Comparison of ENCODE assay signal across 26 cellular contexts in the genomic region with DNA sequence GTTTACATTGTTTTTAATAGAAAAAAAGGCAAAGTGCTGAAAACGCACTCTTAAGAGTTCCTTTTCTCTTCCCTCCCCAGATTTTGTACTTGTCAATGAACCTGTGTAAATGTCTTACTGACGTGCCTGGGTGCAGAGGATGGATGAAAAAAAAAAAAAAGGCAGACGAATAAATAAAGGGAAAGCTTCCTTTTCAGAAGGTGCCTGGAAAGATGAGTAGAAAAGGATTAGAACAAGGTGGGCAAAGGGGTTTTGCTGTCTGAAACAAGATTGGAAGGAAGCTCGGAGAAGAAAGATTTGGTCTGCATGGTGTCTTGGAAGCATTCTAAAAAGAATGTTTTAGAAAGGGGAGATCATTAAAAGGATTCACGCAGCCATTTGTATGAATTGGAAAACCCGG.
DNase-seq lines count a peak whose midpoint lies in the region; ATAC-seq and TF ChIP-seq lines count a peak whose summit lies in the region.
"Had no signal": no experiment of that assay in that cellular context is flagged by ENCODE, and none has a peak within 500 bp of the region (broad histone marks: within the 10 kb centered on the region; RNA-seq: fewer than 3 reads in every experiment).

No MANE protein-coding gene starts in this region.

- H2BK120ac ChIP-seq in neuronal stem cell (ENCODE audit: low read depth, low read length), result no peak overlapping the region

- H3K27me3 Mint-ChIP-seq in glutamatergic neuron (ENCODE audit: unreplicated experiment), result peaks cover 5% of the 10 kb centered on the region
- H3K27me3 Mint-ChIP-seq: activated CD8-positive, alpha-beta T cell treated with anti-CD3 and anti-CD28 coated beads for 36 hours; activated naive CD8-positive, alpha-beta T cell treated with anti-CD3 and anti-CD28 coated beads, Interleukin-2, amount 10 ng/mL, durations not matched to agents 7 days and 5 days; effector memory CD8-positive, alpha-beta T cell; memory B cell; T-helper 17 cell had no signal

- peaks cover 2% of the 10 kb centered on the region for H3K9me3 Mint-ChIP-seq in glutamatergic neuron (ENCODE audit: unreplicated experiment)
- H3K9me3 Mint-ChIP-seq: effector memory CD8-positive, alpha-beta T cell had no signal

- peak overlapping the region; percentile 86 for H2AFZ ChIP-seq in neuronal stem cell (ENCODE audit: low read length)
- H2AFZ ChIP-seq: GM23248 had no signal

- no peak overlapping the region for H3K4me2 ChIP-seq in neuronal stem cell (ENCODE audit: insufficient read depth, low read length, poor library complexity, severe bottlenecking)

- peaks cover 0 to 5% of the 10 kb centered on the region in 2 donors for H3K9me3 ChIP-seq in neuronal stem cell (replicated peaks in 1 of 2; ENCODE audit: control insufficient read depth in 2 of 2, insufficient read depth in 1 of 2, low read depth in 1 of 2, low read length in 2 of 2)
- no peaks in the 10 kb centered on the region for H3K9me3 ChIP-seq in left ventricle myocardium inferior (replicated peaks)
- H3K9me3 ChIP-seq: ovary had no signal

- H4K91ac ChIP-seq in neuronal stem cell (ENCODE audit: low read depth, low read length, poor library complexity), result no peak overlapping the region

- H3K4ac ChIP-seq in neuronal stem cell (ENCODE audit: low read length), result no peak overlapping the region

- no peaks in the 10 kb centered on the region for H3K36me3 ChIP-seq in neuronal stem cell (replicated peaks in 1 of 2; ENCODE audit: control insufficient read depth in 2 of 2, insufficient read depth in 2 of 2, low read length in 2 of 2)
- H3K36me3 ChIP-seq in left ventricle myocardium inferior, result no peaks in the 10 kb centered on the region
- H3K36me3 ChIP-seq: heart right ventricle, ovary had no signal

- H3K4me1 Mint-ChIP-seq in glutamatergic neuron (ENCODE audit: low read depth, unreplicated experiment), result peaks cover 18% of the 10 kb centered on the region

- no peaks in the 10 kb centered on the region for H3K79me1 ChIP-seq in neuronal stem cell (ENCODE audit: low read depth, low read length)

- H3K27me3 ChIP-seq in neuronal stem cell (ENCODE audit: control insufficient read depth in 3 of 3, insufficient read depth in 3 of 3, low read depth in 1 of 3, low read length in 3 of 3) (no peaks in the 10 kb centered on the region), left ventricle myocardium inferior (ENCODE audit: low read depth) (no peaks in the 10 kb centered on the region)
- H3K27me3 ChIP-seq: heart right ventricle, ovary had no signal

- no peak overlapping the region for H3K27ac Mint-ChIP-seq in glutamatergic neuron (ENCODE audit: unreplicated experiment)
- H3K27ac Mint-ChIP-seq: activated CD8-positive, alpha-beta T cell treated with anti-CD3 and anti-CD28 coated beads for 36 hours; activated naive CD8-positive, alpha-beta T cell treated with anti-CD3 and anti-CD28 coated beads, Interleukin-2, amount 10 ng/mL, durations not matched to agents 7 days and 5 days; activated T-helper 2 cell treated with anti-CD3 and anti-CD28 coated beads, Interferon-gamma antibody, Interleukin-2, Interleukin-4, amounts not matched to agents 10 μg/mL and 5 μg/mL and 100 μg/mL, durations not matched to agents 14 hours and 24 hours and 36 hours; CD4-positive, alpha-beta memory T cell; effector memory CD8-positive, alpha-beta T cell; memory B cell; T-helper 17 cell had no signal

- H3K14ac ChIP-seq in neuronal stem cell (ENCODE audit: low read length), result no peak overlapping the region

- no CpG with 5 or more reads among the region's 6 CpGs for WGBS in neuronal stem cell (ENCODE audit: extremely low coverage in 2 of 2, insufficient read length in 2 of 2, insufficient replicate concordance in 1 of 2), 2 donors

- H3K4me1 ChIP-seq in neuronal stem cell (ENCODE audit: control insufficient read depth in 2 of 2, insufficient read depth in 1 of 2, low read depth in 1 of 2, low read length in 2 of 2), result peaks cover 7 to 18% of the 10 kb centered on the region in 2 donors
- peaks cover 19% of the 10 kb centered on the region for H3K4me1 ChIP-seq in left ventricle myocardium inferior

- TF ChIP-seq CTCF in glutamatergic neuron (IDR thresholded peaks at IDR 0.05; ENCODE audit: partially characterized antibody, unreplicated experiment) (no peak), left ventricle myocardium inferior (IDR thresholded peaks at IDR 0.05; ENCODE audit: borderline replicate concordance) (no peak)

- H2BK12ac ChIP-seq in neuronal stem cell (ENCODE audit: low read length), result no peak overlapping the region

- H3K27ac ChIP-seq in neuronal stem cell (replicated peaks; ENCODE audit: low read length) (no peak overlapping the region), left ventricle myocardium inferior (replicated peaks) (no peak overlapping the region)
- H3K27ac ChIP-seq: GM23248, heart right ventricle, HL-60 had no signal

- H4K8ac ChIP-seq in neuronal stem cell (ENCODE audit: low read depth, low read length), result no peak overlapping the region

- intact Hi-C loops in left ventricle myocardium inferior (cut with micrococcal nuclease), result no loop called here

- H2AK5ac ChIP-seq in neuronal stem cell (ENCODE audit: low read depth, low read length), result no peak overlapping the region

- H3K9ac ChIP-seq in neuronal stem cell (ENCODE audit: low read depth, low read length, poor library complexity), result no peak overlapping the region
- H3K9ac ChIP-seq: GM23248 had no signal

- no peak overlapping the region for H2BK5ac ChIP-seq in neuronal stem cell (ENCODE audit: low read length)

- peak overlapping the region; percentile 73 for H3K4me3 Mint-ChIP-seq in glutamatergic neuron (ENCODE audit: unreplicated experiment)
- H3K4me3 Mint-ChIP-seq: activated CD8-positive, alpha-beta T cell treated with anti-CD3 and anti-CD28 coated beads for 36 hours; activated naive CD8-positive, alpha-beta T cell treated with anti-CD3 and anti-CD28 coated beads, Interleukin-2, amount 10 ng/mL, durations not matched to agents 7 days and 5 days; CD4-positive, alpha-beta memory T cell; effector memory CD8-positive, alpha-beta T cell; memory B cell; T-helper 17 cell had no signal

- ATAC-seq in HG03460 (IDR thresholded peaks at IDR 0.05; ENCODE audit: unreplicated experiment), result no peak
- ATAC-seq in HG02973 (IDR thresholded peaks at IDR 0.05; ENCODE audit: unreplicated experiment), result no peak
- ATAC-seq: activated CD8-positive, alpha-beta T cell treated with anti-CD3 and anti-CD28 coated beads for 36 hours; effector memory CD8-positive, alpha-beta T cell; left colon; T-helper 17 cell had no signal

- no peaks in the 10 kb centered on the region for H3K36me3 Mint-ChIP-seq in glutamatergic neuron (ENCODE audit: unreplicated experiment)

- no peak overlapping the region for H2BK15ac ChIP-seq in neuronal stem cell (ENCODE audit: low read length)

- peak; percentile 26 for DNase-seq in NCI-H82 (lab: John Stamatoyannopoulos, UW)
- no peak for DNase-seq in NCI-H82 treated with DMSO at 0.1 percent for 48 hours (lab: John Stamatoyannopoulos, UW; ENCODE audit: unreplicated experiment)
- no peak for DNase-seq in glutamatergic neuron
- DNase-seq in neuronal stem cell (ENCODE audit: low spot score), result no peak
- no peak for DNase-seq in left ventricle myocardium inferior
- no peak for DNase-seq in iPS-NIHi7 (ENCODE audit: extremely low spot score)
- DNase-seq: activated CD4-positive, CD25-positive, alpha-beta regulatory T cell treated with anti-CD3 and anti-CD28 coated beads, Interleukin-2, amount 50 U/mL, for 72 hours; activated CD8-positive, alpha-beta T cell treated with anti-CD3 and anti-CD28 coated beads for 36 hours; activated naive CD8-positive, alpha-beta T cell treated with anti-CD3 and anti-CD28 coated beads, Interleukin-2, amount 10 ng/mL, durations not matched to agents 7 days and 5 days; AML-193; CD4-positive, alpha-beta memory T cell; effector memory CD8-positive, alpha-beta T cell; heart right ventricle; left colon; NCI-H146; NCI-H2107; NCI-H510A; ovary; stimulated activated CD4-positive, alpha-beta T cell treated with anti-CD3 and anti-CD28 coated beads, Interleukin-2, amount 100 ng/mL, for 24 hours; T-helper 17 cell had no signal

- H3K18ac ChIP-seq in neuronal stem cell (ENCODE audit: low read length), result no peak overlapping the region

- peak overlapping the region in 1 of 2 donors; percentile 48 for H3K4me3 ChIP-seq in neuronal stem cell (ENCODE audit: low read length in 2 of 2)
- H3K4me3 ChIP-seq in left ventricle myocardium inferior, result no peak overlapping the region
- H3K4me3 ChIP-seq: GM23248, heart right ventricle, ovary had no signal

- H3K23ac ChIP-seq in neuronal stem cell (ENCODE audit: low read depth, low read length, poor library complexity), result no peak overlapping the region
